ENCODE assay signal across 20 cellular contexts in genomic region chr17:8292639-8293395, GRCh38. TPM values are rescaled to one million over a fixed set of nuclear protein-coding genes. Genes with fewer than 3 reads are reported as not detected.
DNase-seq lines count a peak whose midpoint lies in the region; ATAC-seq, FAIRE-seq and TF ChIP-seq lines count a peak whose summit lies in the region.
"Had no signal": no experiment of that assay in that cellular context is flagged by ENCODE, and none has a peak within 500 bp of the region (broad histone marks: within the 10 kb centered on the region; RNA-seq: fewer than 3 reads in every experiment).

No MANE protein-coding gene starts in this region.

- no peak for TF ChIP-seq CTCF in CD4-positive, alpha-beta T cell (IDR thresholded peaks at IDR 0.05)
- no peak for TF ChIP-seq CTCF in adrenal gland (IDR thresholded peaks at IDR 0.05)

- H3K4me3 Mint-ChIP-seq in CD4-positive, alpha-beta T cell = peak overlapping the region; percentile 80
- no peak overlapping the region for H3K4me3 Mint-ChIP-seq in T-helper 17 cell
- H3K4me3 Mint-ChIP-seq: activated CD4-positive, alpha-beta memory T cell treated with anti-CD3 and anti-CD28 coated beads for 36 hours had no signal

- H3K27ac Mint-ChIP-seq in CD4-positive, alpha-beta T cell = peak overlapping the region; percentile 11
- H3K27ac Mint-ChIP-seq in T-helper 17 cell = peak overlapping the region; percentile 49
- H3K27ac Mint-ChIP-seq: activated CD4-positive, alpha-beta memory T cell treated with anti-CD3 and anti-CD28 coated beads for 36 hours had no signal

- POLR2A ChIA-PET in CD4-positive, alpha-beta T cell (lab: Charles Lee) = interaction anchor here (0.9 kb wide), 1 partner anchor 174 kb away, joined by 3 read pairs; no protein-coding TSS in a partner anchor

- H2BK120ac ChIP-seq in mesenchymal stem cell (ENCODE audit: low read depth, low read length) = no peak overlapping the region

- DNase-seq in CD4-positive, alpha-beta T cell = no peak
- DNase-seq in GM12891 (ENCODE audit: insufficient read length, low spot score) (no peak), T-helper 17 cell (no peak), mesenchymal stem cell (peak; percentile 16), NCI-H1105 (lab: John Stamatoyannopoulos, UW) (no peak), COLO668 (lab: John Stamatoyannopoulos, UW; ENCODE audit: unreplicated experiment) (no peak), adrenal gland (no peak)
- DNase-seq in activated CD8-positive, alpha-beta memory T cell treated with anti-CD3 and anti-CD28 coated beads, Interleukin-2, amount 50 U/mL, for 4 hours = no peak
- DNase-seq: activated CD4-positive, alpha-beta memory T cell treated with anti-CD3 and anti-CD28 coated beads for 36 hours; activated gamma-delta T cell treated with Interleukin-2 at 50 U/mL for 16 hours; COR-L47; effector CD8-positive, alpha-beta T cell; GDM1; hypothalamus; KG1; left cardiac atrium; NCI-H187 treated with DMSO at 0.1 percent for 48 hours; NCI-H526 had no signal

- H3K27ac ChIP-seq in CD4-positive, alpha-beta T cell (ENCODE audit: low read depth, low read length) = no peak overlapping the region
- H3K27ac ChIP-seq in mesenchymal stem cell (ENCODE audit: low read length, poor library complexity, severe bottlenecking) = no peak overlapping the region
- H3K27ac ChIP-seq in adrenal gland = no peak overlapping the region
- H3K27ac ChIP-seq: HL-60 had no signal

- H2AK5ac ChIP-seq in mesenchymal stem cell (ENCODE audit: low read length, severe bottlenecking) = no peak overlapping the region

- H3K36me3 Mint-ChIP-seq in CD4-positive, alpha-beta T cell (ENCODE audit: low read depth) = peaks cover 8% of the 10 kb centered on the region
- H3K36me3 Mint-ChIP-seq in T-helper 17 cell (ENCODE audit: low read depth) = no peaks in the 10 kb centered on the region
- H3K36me3 Mint-ChIP-seq: activated CD4-positive, alpha-beta memory T cell treated with anti-CD3 and anti-CD28 coated beads for 36 hours had no signal

- peaks cover 0 to 9% of the 10 kb centered on the region in 2 experiments for H3K36me3 ChIP-seq in mesenchymal stem cell (ENCODE audit: control insufficient read depth in 1 of 2, insufficient read depth in 2 of 2, low read depth in 1 of 2, low read length in 2 of 2)
- no peaks in the 10 kb centered on the region for H3K36me3 ChIP-seq in adrenal gland (replicated peaks in 1 of 2)

- H3K9ac ChIP-seq in mesenchymal stem cell (ENCODE audit: low read length) = no peak overlapping the region

- H3K4me3 ChIP-seq in mesenchymal stem cell (ENCODE audit: insufficient read depth in 1 of 2, low read depth in 1 of 2, low read length in 2 of 2) = no peak overlapping the region
- H3K4me3 ChIP-seq in adrenal gland = no peak overlapping the region

- WGBS in mesenchymal stem cell = 71% methylated on average over 5 of the region's 5 CpGs
- 74 to 90% (median 84%) methylated on average over 5 of the region's 5 CpGs for WGBS in adrenal gland, 4 donors

- H3K4me1 Mint-ChIP-seq in CD4-positive, alpha-beta T cell (ENCODE audit: low read depth) = peaks cover 56% of the 10 kb centered on the region
- H3K4me1 Mint-ChIP-seq in T-helper 17 cell = peaks cover 39% of the 10 kb centered on the region

- no peak overlapping the region for H3K23ac ChIP-seq in mesenchymal stem cell (ENCODE audit: low read length in 2 of 2)

- H4K91ac ChIP-seq in mesenchymal stem cell (ENCODE audit: low read length) = no peak overlapping the region

- no peak for ATAC-seq in CD4-positive, alpha-beta T cell (ENCODE audit: poor library complexity)
- no peak for ATAC-seq in T-helper 17 cell
- ATAC-seq: left cardiac atrium had no signal

- no peak overlapping the region for H2BK15ac ChIP-seq in mesenchymal stem cell (ENCODE audit: low read depth, poor library complexity, severe bottlenecking)

- H3K79me1 ChIP-seq in mesenchymal stem cell (replicated peaks; ENCODE audit: low read length, poor library complexity, severe bottlenecking) = peaks cover 17% of the 10 kb centered on the region

- no peak overlapping the region for H2BK12ac ChIP-seq in mesenchymal stem cell (ENCODE audit: low read length in 2 of 2)

- TF ChIP-seq POLR2A in GM12891 (IDR thresholded peaks at IDR 0.05; ENCODE audit: low read depth, low read length) (no peak), adrenal gland (IDR thresholded peaks at IDR 0.05) (no peak)

- intact Hi-C loops in CD4-positive, alpha-beta T cell (cut with DNase I, micrococcal nuclease) = loop anchor here in 1 of 2 experiments (5.0 kb wide), 1 partner anchor 84 kb away; the partner anchor contains the start of gene KRABD2
- intact Hi-C loops in adrenal gland (cut with DNase I) = loop anchor here in 1 of 2 donors (5.0 kb wide), 1 partner anchor 41 kb away; no protein-coding TSS in a partner anchor

- no peaks in the 10 kb centered on the region for H3K27me3 ChIP-seq in CD4-positive, alpha-beta T cell (ENCODE audit: control insufficient read depth, insufficient read depth, low read length)
- H3K27me3 ChIP-seq in mesenchymal stem cell (ENCODE audit: control insufficient read depth in 1 of 2, insufficient read depth in 1 of 2, low read length in 2 of 2) = no peaks in the 10 kb centered on the region
- H3K27me3 ChIP-seq in adrenal gland = no peaks in the 10 kb centered on the region

- H3K9me3 ChIP-seq in CD4-positive, alpha-beta T cell (ENCODE audit: control insufficient read depth, low read length) = no peaks in the 10 kb centered on the region
- H3K9me3 ChIP-seq in T-helper 17 cell (ENCODE audit: control insufficient read depth, low read length, poor library complexity, severe bottlenecking) (no peaks in the 10 kb centered on the region), mesenchymal stem cell (ENCODE audit: control insufficient read depth, low read length) (no peaks in the 10 kb centered on the region), adrenal gland (replicated peaks in 1 of 3) (no peaks in the 10 kb centered on the region)

- FAIRE-seq in GM12891 (lab: Jason Lieb, UNC) = no peak
- FAIRE-seq: RCC 7860 had no signal

- CTCF ChIA-PET in CD4-positive, alpha-beta T cell (lab: Charles Lee) = interaction anchor here (0.6 kb wide), 1 partner anchor 49 kb away, joined by 3 read pairs; no protein-coding TSS in a partner anchor

- no peaks in the 10 kb centered on the region for H3K27me3 Mint-ChIP-seq in CD4-positive, alpha-beta T cell
- H3K27me3 Mint-ChIP-seq in T-helper 17 cell = no peaks in the 10 kb centered on the region
- H3K27me3 Mint-ChIP-seq: activated CD4-positive, alpha-beta memory T cell treated with anti-CD3 and anti-CD28 coated beads for 36 hours had no signal

- peaks cover 14% of the 10 kb centered on the region for H3K4me1 ChIP-seq in mesenchymal stem cell (ENCODE audit: control insufficient read depth, insufficient read depth, low read depth, low read length)
- peaks cover 13 to 18% of the 10 kb centered on the region in 2 donors for H3K4me1 ChIP-seq in adrenal gland (replicated peaks in 1 of 2)

- H3K4ac ChIP-seq in mesenchymal stem cell (ENCODE audit: low read depth in 1 of 2, low read length in 2 of 2) = no peak overlapping the region

- H4K8ac ChIP-seq in mesenchymal stem cell (ENCODE audit: low read length) = no peak overlapping the region

- H2AFZ ChIP-seq in mesenchymal stem cell (ENCODE audit: low read depth, low read length) = no peak overlapping the region

- no peak overlapping the region for H3K14ac ChIP-seq in mesenchymal stem cell (ENCODE audit: low read length in 2 of 2)

- no peak overlapping the region for H2BK5ac ChIP-seq in mesenchymal stem cell (ENCODE audit: low read depth, low read length, poor library complexity, severe bottlenecking)

- no peak overlapping the region for H3K18ac ChIP-seq in mesenchymal stem cell (ENCODE audit: low read depth in 1 of 2, low read length in 2 of 2)

- H3K4me2 ChIP-seq in mesenchymal stem cell (ENCODE audit: low read length, poor library complexity, severe bottlenecking) = no peak overlapping the region

- H3K9me3 Mint-ChIP-seq in CD4-positive, alpha-beta T cell = no peaks in the 10 kb centered on the region
- H3K9me3 Mint-ChIP-seq: activated CD4-positive, alpha-beta memory T cell treated with anti-CD3 and anti-CD28 coated beads for 36 hours had no signal

TF ChIP-seq in GM12891, 5 proteins besides CTCF, POLR2A, EP300 and RAD21:
- TF ChIP-seq TAF1 (IDR thresholded peaks at IDR 0.05; ENCODE audit: low read depth, low read length) (no peak), SPI1 (IDR thresholded peaks at IDR 0.05; ENCODE audit: low read depth, low read length) (peak; percentile 87)

RNA-seq across cellular contexts. Expression of gene SLC25A35, which starts 2.4 kb away (rescaled TPM):
- 1 to 10 TPM; 3.6 to 4.1 TPM for total RNA-seq in CD4-positive, alpha-beta T cell
- 2.6 TPM for polyA plus RNA-seq in GM12891 (2012; ENCODE audit: low read depth, missing spikeins)
- total RNA-seq in T-helper 17 cell (1 to 10 TPM; 8.3 to 8.7 TPM), adrenal gland (10 to 100 TPM in 1 of 8 donors, 1 to 10 TPM in 7; 1.6 to 12.6 (median 4.3) TPM)
- polyA plus RNA-seq in mesenchymal stem cell (2013, experiment 1 of 2) = 5.8 TPM
- 6.1 TPM for polyA plus RNA-seq in mesenchymal stem cell (2013, experiment 2 of 2)
- 10 to 100 TPM in 2 of 3 donors, 1 to 10 TPM in 1; 7.4 to 22.8 (median 12.2) TPM for polyA plus RNA-seq in adrenal gland

RNA-seq across cellular contexts. Expression of gene RANGRF, which starts 4.3 kb away (rescaled TPM):
- 10 to 100 TPM; 23.1 to 24.6 TPM for total RNA-seq in CD4-positive, alpha-beta T cell
- 43.3 TPM for polyA plus RNA-seq in GM12891 (2012; ENCODE audit: low read depth, missing spikeins)
- total RNA-seq in T-helper 17 cell (10 to 100 TPM; 27.0 to 36.2 TPM), adrenal gland (10 to 100 TPM; 18.8 to 30.2 (median 24.6) TPM)
- polyA plus RNA-seq in mesenchymal stem cell (2013, experiment 1 of 2) = 44.4 TPM
- polyA plus RNA-seq in mesenchymal stem cell (2013, experiment 2 of 2) = 45.9 TPM
- polyA plus RNA-seq in adrenal gland = 10 to 100 TPM; 24.5 to 46.9 (median 41.4) TPM

RNA-seq across cellular contexts. Expression of gene ARHGEF15, which starts 17.2 kb away (rescaled TPM):
- total RNA-seq in CD4-positive, alpha-beta T cell = not detected
- not detected for polyA plus RNA-seq in GM12891 (2012; ENCODE audit: low read depth, missing spikeins)
- total RNA-seq in T-helper 17 cell (not detected), adrenal gland (10 to 100 TPM in 4 of 8 donors, 1 to 10 TPM in 4; 1.8 to 14.4 (median 9.7) TPM)
- not detected for polyA plus RNA-seq in mesenchymal stem cell (2013, experiment 1 of 2)
- polyA plus RNA-seq in mesenchymal stem cell (2013, experiment 2 of 2) = not detected
- polyA plus RNA-seq in adrenal gland = 10 to 100 TPM in 2 of 3 donors, 1 to 10 TPM in 1; 4.8 to 68.0 (median 15.9) TPM
- total RNA-seq: activated CD4-positive, alpha-beta memory T cell treated with anti-CD3 and anti-CD28 coated beads for 36 hours had no signal

RNA-seq across cellular contexts. Expression of gene PFAS, which starts 43.7 kb away (rescaled TPM):
- total RNA-seq in CD4-positive, alpha-beta T cell = 10 to 100 TPM; 22.3 to 23.0 TPM
- 22.8 TPM for polyA plus RNA-seq in GM12891 (2012; ENCODE audit: low read depth, missing spikeins)
- total RNA-seq in T-helper 17 cell (10 to 100 TPM; 21.1 to 27.0 TPM), adrenal gland (10 to 100 TPM in 7 of 8 donors, 1 to 10 TPM in 1; 9.7 to 53.6 (median 28.2) TPM)
- polyA plus RNA-seq in mesenchymal stem cell (2013, experiment 1 of 2) = 7.3 TPM
- 6.8 TPM for polyA plus RNA-seq in mesenchymal stem cell (2013, experiment 2 of 2)
- polyA plus RNA-seq in adrenal gland = 10 to 100 TPM; 15.6 to 28.6 (median 18.0) TPM

RNA-seq across cellular contexts. Expression of gene CTC1, which starts 45.0 kb away (rescaled TPM):
- 100 to 1,000 TPM; 259 to 269 TPM for total RNA-seq in CD4-positive, alpha-beta T cell
- 17.8 TPM for polyA plus RNA-seq in GM12891 (2012; ENCODE audit: low read depth, missing spikeins)
- total RNA-seq in T-helper 17 cell (100 to 1,000 TPM; 218 TPM), adrenal gland (10 to 100 TPM; 11.1 to 46.2 (median 22.6) TPM)
- 6.3 TPM for polyA plus RNA-seq in mesenchymal stem cell (2013, experiment 1 of 2)
- 5.4 TPM for polyA plus RNA-seq in mesenchymal stem cell (2013, experiment 2 of 2)
- polyA plus RNA-seq in adrenal gland = 10 to 100 TPM; 17.6 to 48.6 (median 18.7) TPM
